17 cellular contexts compared by ENCODE assay signal in the genomic region with DNA sequence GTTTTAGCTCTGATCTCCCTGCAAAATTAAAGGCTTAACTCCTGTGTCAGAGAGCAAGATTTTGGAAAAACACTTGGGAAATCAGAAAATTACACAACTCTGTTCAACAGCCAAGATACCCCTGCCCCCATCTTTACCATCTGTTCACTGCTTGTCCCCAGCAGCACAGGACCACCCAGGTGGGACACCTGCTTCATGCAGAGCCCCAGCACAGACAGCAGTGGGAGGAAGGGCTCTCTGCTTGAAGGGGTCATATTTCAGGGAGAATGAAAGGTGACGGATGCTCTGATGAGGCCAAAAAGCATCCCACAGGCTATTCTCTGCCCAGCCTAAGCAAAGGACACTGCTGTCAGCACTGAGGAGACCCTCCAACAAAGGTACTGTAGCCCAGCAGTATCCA.
"Had no signal": no experiment of that assay in that cellular context is flagged by ENCODE, and none has a peak within 500 bp of the region (broad histone marks: within the 10 kb centered on the region; RNA-seq: fewer than 3 reads in every experiment).

No MANE protein-coding gene starts in this region.

- H3K36me3 ChIP-seq: sigmoid colon, thoracic aorta, upper lobe of left lung had no signal

- H3K4me1 ChIP-seq: sigmoid colon, upper lobe of left lung had no signal

- ATAC-seq: activated CD4-positive, CD25-positive, alpha-beta regulatory T cell treated with anti-CD3 and anti-CD28 coated beads, Interleukin-2, amount 50 U/mL, for 24 hours; activated naive CD8-positive, alpha-beta T cell treated with anti-CD3 and anti-CD28 coated beads, Interleukin-2, amount 50 U/mL, for 24 hours; naive thymus-derived CD8-positive, alpha-beta T cell; stimulated activated memory B cell treated with anti-CD40 and anti-IgM and Interleukin-4, amounts not matched to agents 10 μg/mL and 1 μg/mL and 100 μg/mL, for 72 hours had no signal

- H3K9ac ChIP-seq: parathyroid adenoma had no signal

- H3K9me3 ChIP-seq: sigmoid colon, thoracic aorta had no signal

- H3K27ac ChIP-seq: parathyroid adenoma, sigmoid colon, thoracic aorta, upper lobe of left lung had no signal

- H2AFZ ChIP-seq: parathyroid adenoma had no signal

- DNase-seq: activated CD4-positive, alpha-beta T cell treated with anti-CD3 and anti-CD28 coated beads, Interleukin-2, amount 10 ng/mL, durations not matched to agents 7 days and 5 days; activated CD8-positive, alpha-beta memory T cell treated with anti-CD3 and anti-CD28 coated beads, Interleukin-2, amount 50 U/mL, for 4 hours; activated effector memory CD4-positive, alpha-beta T cell treated with Interleukin-2 at 50 U/mL for 16 hours; activated naive CD4-positive, alpha-beta T cell treated with anti-CD3 and anti-CD28 coated beads, Interleukin-2, amount 10 ng/mL, durations not matched to agents 7 days and 5 days; activated naive CD8-positive, alpha-beta T cell treated with anti-CD3 and anti-CD28 coated beads, Interleukin-2, amount 50 U/mL, for 24 hours; activated T-cell treated with anti-CD3 and anti-CD28 coated beads, Interleukin-2, amount 50 U/mL, for 48 hours; anterior cingulate cortex; caudate nucleus; foreskin melanocyte; naive thymus-derived CD8-positive, alpha-beta T cell; sigmoid colon; stimulated activated CD4-positive, alpha-beta T cell treated with anti-CD3 and anti-CD28 coated beads, Interleukin-4, amount 100 ng/mL, for 24 hours; upper lobe of left lung had no signal

- H3K4me3 ChIP-seq: sigmoid colon, thoracic aorta, upper lobe of left lung had no signal

- H3K27me3 ChIP-seq: sigmoid colon, upper lobe of left lung had no signal
